ENCODE assay signal across 2 cellular contexts in the genomic region with DNA sequence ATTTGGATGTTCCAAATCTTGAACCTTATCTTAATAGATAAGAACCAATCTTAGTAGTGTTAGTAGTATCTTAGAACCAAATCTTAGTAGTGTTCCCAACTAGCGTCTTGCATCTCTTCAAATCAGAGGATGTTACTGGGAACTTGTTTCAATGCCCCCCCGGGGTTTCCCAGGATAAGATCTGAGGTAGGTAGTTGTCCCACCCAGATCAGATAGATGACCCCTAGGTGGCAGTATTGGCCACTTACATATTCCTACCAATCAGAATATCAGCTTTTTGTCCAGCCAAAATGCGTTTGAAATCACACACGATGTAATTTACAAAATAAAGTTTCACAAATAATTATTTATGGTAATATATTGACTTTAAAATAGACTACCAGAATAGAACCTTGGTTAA.
TF ChIP-seq lines count a peak whose summit lies in the region.

No MANE protein-coding gene starts in this region.

TF ChIP-seq in SK-N-SH, 30 proteins besides CTCF, POLR2A, EP300 and RAD21 (continued from another document):
- TF ChIP-seq PBX3 (IDR thresholded peaks at IDR 0.05) (no peak), TEAD4 (IDR thresholded peaks at IDR 0.05; ENCODE audit: borderline replicate concordance, insufficient read depth) (no peak), JUND (IDR thresholded peaks at IDR 0.05) (no peak), MAX (IDR thresholded peaks at IDR 0.05; ENCODE audit: low read depth) (no peak), EZH2phosphoT487 (IDR thresholded peaks at IDR 0.05; ENCODE audit: borderline replicate concordance, low read depth) (no peak), POLR2AphosphoS5 (IDR thresholded peaks at IDR 0.05; ENCODE audit: low read depth, low read length) (no peak), GATA2 (CRISPR knock-in tag; IDR thresholded peaks at IDR 0.05) (no peak), MEF2A (IDR thresholded peaks at IDR 0.05; ENCODE audit: borderline replicate concordance, low read depth) (no peak)

TF ChIP-seq in SK-N-SH treated with all-trans-retinoic acid at 6 μM for 48 hours, 23 proteins besides CTCF, POLR2A, EP300 and RAD21 (continued from another document):
- no peak for TF ChIP-seq CREB5 (CRISPR knock-in tag; IDR thresholded peaks at IDR 0.05; ENCODE audit: low read depth)
- no peak for TF ChIP-seq GLIS3 (CRISPR knock-in tag; IDR thresholded peaks at IDR 0.05)
- TF ChIP-seq ZFP30 (CRISPR knock-in tag; IDR thresholded peaks at IDR 0.05) = no peak
- TF ChIP-seq TCF4 (CRISPR knock-in tag; IDR thresholded peaks at IDR 0.05; ENCODE audit: borderline replicate concordance) = no peak
- no peak for TF ChIP-seq ZFP3 (CRISPR knock-in tag; IDR thresholded peaks at IDR 0.05)
